1 cellular context compared by ENCODE assay signal in the genomic region with DNA sequence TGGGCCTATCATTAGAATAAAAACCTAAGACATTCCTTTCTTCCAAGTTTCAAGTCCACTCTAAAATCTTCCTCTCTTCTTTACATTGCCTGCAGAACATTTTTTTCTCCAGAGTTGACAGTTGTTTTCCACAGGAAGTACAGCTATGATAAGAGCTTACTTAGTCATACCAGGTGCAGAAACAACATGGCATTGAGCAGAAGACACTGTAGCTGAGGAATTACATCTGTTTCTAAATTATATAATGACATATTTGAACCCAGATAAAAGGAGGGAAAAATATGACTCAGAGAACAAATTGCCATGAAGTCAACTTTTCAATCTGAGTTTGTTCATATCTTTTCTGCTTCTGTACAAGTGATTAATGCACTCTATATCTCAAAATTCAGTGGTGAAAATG.
TF ChIP-seq lines count a peak whose summit lies in the region.

No MANE protein-coding gene starts in this region.

TF ChIP-seq in K562, 482 proteins besides CTCF, POLR2A, EP300 and RAD21 (continued from another document):
- TF ChIP-seq, protein P1, sequence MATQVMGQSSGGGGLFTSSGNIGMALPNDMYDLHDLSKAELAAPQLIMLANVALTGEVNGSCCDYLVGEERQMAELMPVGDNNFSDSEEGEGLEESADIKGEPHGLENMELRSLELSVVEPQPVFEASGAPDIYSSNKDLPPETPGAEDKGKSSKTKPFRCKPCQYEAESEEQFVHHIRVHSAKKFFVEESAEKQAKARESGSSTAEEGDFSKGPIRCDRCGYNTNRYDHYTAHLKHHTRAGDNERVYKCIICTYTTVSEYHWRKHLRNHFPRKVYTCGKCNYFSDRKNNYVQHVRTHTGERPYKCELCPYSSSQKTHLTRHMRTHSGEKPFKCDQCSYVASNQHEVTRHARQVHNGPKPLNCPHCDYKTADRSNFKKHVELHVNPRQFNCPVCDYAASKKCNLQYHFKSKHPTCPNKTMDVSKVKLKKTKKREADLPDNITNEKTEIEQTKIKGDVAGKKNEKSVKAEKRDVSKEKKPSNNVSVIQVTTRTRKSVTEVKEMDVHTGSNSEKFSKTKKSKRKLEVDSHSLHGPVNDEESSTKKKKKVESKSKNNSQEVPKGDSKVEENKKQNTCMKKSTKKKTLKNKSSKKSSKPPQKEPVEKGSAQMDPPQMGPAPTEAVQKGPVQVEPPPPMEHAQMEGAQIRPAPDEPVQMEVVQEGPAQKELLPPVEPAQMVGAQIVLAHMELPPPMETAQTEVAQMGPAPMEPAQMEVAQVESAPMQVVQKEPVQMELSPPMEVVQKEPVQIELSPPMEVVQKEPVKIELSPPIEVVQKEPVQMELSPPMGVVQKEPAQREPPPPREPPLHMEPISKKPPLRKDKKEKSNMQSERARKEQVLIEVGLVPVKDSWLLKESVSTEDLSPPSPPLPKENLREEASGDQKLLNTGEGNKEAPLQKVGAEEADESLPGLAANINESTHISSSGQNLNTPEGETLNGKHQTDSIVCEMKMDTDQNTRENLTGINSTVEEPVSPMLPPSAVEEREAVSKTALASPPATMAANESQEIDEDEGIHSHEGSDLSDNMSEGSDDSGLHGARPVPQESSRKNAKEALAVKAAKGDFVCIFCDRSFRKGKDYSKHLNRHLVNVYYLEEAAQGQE (CRISPR knock-in tag; IDR thresholded peaks at IDR 0.05; ENCODE audit: low read depth) = no peak
- no peak for TF ChIP-seq ADNP (tag; IDR thresholded peaks at IDR 0.05)
- peak; percentile 56 for TF ChIP-seq DPF2 (IDR thresholded peaks at IDR 0.05)
- TF ChIP-seq FOXJ2 (tag; IDR thresholded peaks at IDR 0.05) = no peak
- TF ChIP-seq NFE2 (IDR thresholded peaks at IDR 0.05; ENCODE audit: low read depth) = peak; percentile 68
- TF ChIP-seq NFATC3 (IDR thresholded peaks at IDR 0.05) = peak; percentile 84; the same call in 1 of the 2 replicates
- no peak for TF ChIP-seq CREBBP (IDR thresholded peaks at IDR 0.05; ENCODE audit: low read depth, low read length)
- TF ChIP-seq TEAD4 (IDR thresholded peaks at IDR 0.05; ENCODE audit: low read length) = peak; percentile 66; the same call in 1 of the 2 replicates
- no peak for TF ChIP-seq TEAD4 (CRISPR knock-in tag; IDR thresholded peaks at IDR 0.05; ENCODE audit: borderline replicate concordance)
- no peak for TF ChIP-seq ZNF197 (CRISPR knock-in tag; IDR thresholded peaks at IDR 0.05; ENCODE audit: low read depth)
- peak; percentile 51 for TF ChIP-seq GABPA (tag; conservative IDR thresholded peaks at IDR 0.05; ENCODE audit: low read depth)
- 0 out of 2 replicates have a peak, but pooled peaks have one; percentile 14 for TF ChIP-seq NCOR1 (IDR thresholded peaks at IDR 0.05)
- TF ChIP-seq ZNF384 (IDR thresholded peaks at IDR 0.05; ENCODE audit: low read depth, low read length) = peak; percentile 78
- no peak for TF ChIP-seq ZNF79 (CRISPR knock-in tag; IDR thresholded peaks at IDR 0.05; ENCODE audit: low read depth)
- no peak for TF ChIP-seq YBX1 (IDR thresholded peaks at IDR 0.05)
- 0 out of 4 replicates have a peak, but pooled peaks of 1 of the 2 experiments have one; percentile 28 for TF ChIP-seq TBL1XR1 (IDR thresholded peaks at IDR 0.05; ENCODE audit: low read length in 2 of 2)
- TF ChIP-seq JUN (IDR thresholded peaks at IDR 0.05; ENCODE audit: borderline replicate concordance, low read depth, low read length) = peak; percentile 54; the same call in 1 of the 2 replicates
- no peak for TF ChIP-seq JUN (CRISPR knock-in tag; IDR thresholded peaks at IDR 0.05; ENCODE audit: borderline replicate concordance)
